11 cellular contexts compared by ENCODE assay signal in the genomic region with DNA sequence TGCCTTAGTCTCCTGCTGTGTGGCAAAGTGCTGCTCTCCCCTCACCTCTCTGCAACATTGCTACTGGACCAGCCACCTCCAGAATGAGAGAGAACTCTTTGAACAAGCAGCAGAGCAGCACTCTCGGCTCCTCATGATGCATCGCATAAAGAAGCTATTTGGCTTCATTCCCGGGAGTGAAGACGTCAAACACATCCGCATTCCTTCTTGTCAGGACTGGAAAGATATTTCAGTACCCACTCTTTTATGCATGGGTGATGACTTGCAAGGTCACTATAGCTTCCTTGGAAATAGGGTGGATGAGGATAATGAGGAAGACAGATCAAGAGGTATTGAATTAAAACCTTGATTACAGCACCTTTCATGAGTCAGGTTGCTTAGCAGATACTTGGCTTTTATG. TPM values are rescaled to one million over a fixed set of nuclear protein-coding genes. Genes with fewer than 3 reads are reported as not detected.
DNase-seq lines count a peak whose midpoint lies in the region; ATAC-seq and TF ChIP-seq lines count a peak whose summit lies in the region.
"Had no signal": no experiment of that assay in that cellular context is flagged by ENCODE, and none has a peak within 500 bp of the region (broad histone marks: within the 10 kb centered on the region; RNA-seq: fewer than 3 reads in every experiment).

No MANE protein-coding gene starts in this region.

- peaks cover 9% of the 10 kb centered on the region for H3K4me1 ChIP-seq in IMR-90 (ENCODE audit: control insufficient read depth, insufficient read depth, low read length)

- POLR2A ChIA-PET in IMR-90 (lab: Charles Lee; ENCODE audit: unreplicated experiment), result interaction anchor here (1.0 kb wide), 1 partner anchor 14 kb away, joined by 4 read pairs; the partner anchor contains the start of gene RWDD1

- no peaks in the 10 kb centered on the region for H3K36me3 ChIP-seq in IMR-90 (ENCODE audit: control insufficient read depth, insufficient read depth, low read length)

- intact Hi-C loops in IMR-90 (cut with micrococcal nuclease), result no loop called here

- no peak for TF ChIP-seq POLR2A in IMR-90 (IDR thresholded peaks at IDR 0.05; ENCODE audit: low read depth, low read length)

- no peaks in the 10 kb centered on the region for H4K20me1 ChIP-seq in IMR-90 (ENCODE audit: insufficient read depth, low read length)

- H2AFZ ChIP-seq in IMR-90 (replicated peaks; ENCODE audit: low read length, poor library complexity), result peak overlapping the region; percentile 26

- peak overlapping the region; percentile 85 for H3K4ac ChIP-seq in IMR-90 (ENCODE audit: low read depth, low read length)

- DNase-seq in AG08396 (ENCODE audit: low spot score) (peak; percentile 74), IMR-90 (peak; percentile 98), astrocyte of the spinal cord (ENCODE audit: low read depth, low spot score) (peak; percentile 94), left kidney (ENCODE audit: low read depth, low spot score) (peak; percentile 56), NCI-H1694 (lab: John Stamatoyannopoulos, UW) (no peak), germinal center (ENCODE audit: low spot score) (no peak)
- DNase-seq in stimulated activated CD4-positive, alpha-beta T cell treated with anti-CD3 and anti-CD28 coated beads, Interleukin-1b, Interleukin-23, amount 100 ng/mL, for 48 hours, result no peak
- DNase-seq: KG1 had no signal

- H4K5ac ChIP-seq in IMR-90 (ENCODE audit: low read depth, low read length), result no peak overlapping the region

- BruUV-seq in IMR-90 (replicated peaks; lab: Mats Ljungman, UMichigan), result no TSS peak

- H3K9ac ChIP-seq in IMR-90 (ENCODE audit: low read depth, low read length), result no peak overlapping the region

- H3K27me3 ChIP-seq in IMR-90 (ENCODE audit: control insufficient read depth, insufficient read depth, low read length), result no peaks in the 10 kb centered on the region

- no peak overlapping the region for H3K23ac ChIP-seq in IMR-90 (ENCODE audit: low read depth, low read length)

- H2BK15ac ChIP-seq in IMR-90 (ENCODE audit: low read depth, low read length), result peak overlapping the region; percentile 16; the same call in 1 of the 3 replicates

- H3K27ac ChIP-seq in IMR-90 (ENCODE audit: insufficient read depth, low read length), result peak overlapping the region; percentile 15; the same call in 1 of the 2 replicates

- no peaks in the 10 kb centered on the region for H3K9me3 ChIP-seq in IMR-90 (ENCODE audit: control insufficient read depth, insufficient read depth, low read length)

- in situ Hi-C loops in IMR-90 (cut with MboI; ENCODE audit: low sequenced_read_pairs), result no loop called here
- in situ Hi-C loops in astrocyte of the spinal cord (cut with HindIII; ENCODE audit: low sequenced_read_pairs), result no loop called here

- peak overlapping the region; percentile 53; the same call in 1 of the 2 replicates for H2AK5ac ChIP-seq in IMR-90 (ENCODE audit: low read depth, low read length)

- no peak for TF ChIP-seq CTCF in IMR-90 (conservative IDR thresholded peaks at IDR 0.05; ENCODE audit: low read depth, low read length)
- no peak for TF ChIP-seq CTCF in astrocyte of the spinal cord (IDR thresholded peaks at IDR 0.05; ENCODE audit: low read depth, low read length)

- H3K9me1 ChIP-seq in IMR-90 (ENCODE audit: insufficient read depth, low read length), result no peaks in the 10 kb centered on the region

- ATAC-seq in IMR-90 (ENCODE audit: low read depth) (peak; percentile 76), HG02763 (IDR thresholded peaks at IDR 0.05; ENCODE audit: unreplicated experiment) (no peak)
- ATAC-seq: natural killer cell treated with Interleukin-12 subunit alpha and Interleukin-12 subunit beta and Interleukin-15 and Interleukin-18, amount 100 ng/mL, for 72 hours; stimulated activated effector memory CD8-positive, alpha-beta T cell treated with anti-CD3 and anti-CD28 coated beads, Interleukin-12 subunit alpha, Interleukin-12 subunit beta, amount 100 ng/mL, for 72 hours had no signal

- no peaks in the 10 kb centered on the region for H3K79me1 ChIP-seq in IMR-90 (ENCODE audit: low read depth in 1 of 2, low read length in 2 of 2)

- H4K8ac ChIP-seq in IMR-90 (ENCODE audit: low read depth in 2 of 2, low read length in 2 of 2), result peak overlapping the region in 1 of 2 experiments; percentile 83; a peak in 2 of 4 replicates

- CTCF ChIA-PET in IMR-90 (lab: Yijun Ruan, JAX), result interaction anchor here (0.5 to 4.3 kb wide), 7 partner anchors 23 to 446 kb away, joined by 3 to 20 read pairs (median 3); partner anchors contain the start of gene CALHM5

- WGBS in IMR-90 (ENCODE audit: extremely low coverage in 2 of 2, insufficient read length in 1 of 2), 2 experiments, result no CpG with 5 or more reads among the region's 5 CpGs

- no peak for TF ChIP-seq RAD21 in IMR-90 (IDR thresholded peaks at IDR 0.05; ENCODE audit: low read length)

- 0 out of 2 replicates have a peak overlapping the region, but pooled peaks have one; percentile 3 for H3K4me2 ChIP-seq in IMR-90 (ENCODE audit: low read depth, low read length)

- peak overlapping the region; percentile 76 for H3K14ac ChIP-seq in IMR-90 (replicated peaks; ENCODE audit: low read depth, low read length)

- H3K4me3 ChIP-seq in IMR-90 (ENCODE audit: insufficient read depth, low read depth, low read length) (no peak overlapping the region), astrocyte of the spinal cord (ENCODE audit: low read depth, low read length) (no peak overlapping the region)

- H3K18ac ChIP-seq in IMR-90 (ENCODE audit: low read depth, low read length), result no peak overlapping the region

- peak overlapping the region; percentile 93 for H2BK20ac ChIP-seq in IMR-90 (ENCODE audit: low read depth, low read length)

- H2BK120ac ChIP-seq in IMR-90 (ENCODE audit: low read depth, low read length), result peak overlapping the region; percentile 98

- H3K56ac ChIP-seq in IMR-90 (ENCODE audit: extremely low read depth, insufficient read depth, low read length), result no peak overlapping the region; the same call in 1 of the 2 replicates

- H2BK5ac ChIP-seq in IMR-90 (ENCODE audit: low read depth, low read length, poor library complexity, severe bottlenecking), result peak overlapping the region; percentile 99

- no peak overlapping the region for H2AK9ac ChIP-seq in IMR-90 (replicated peaks; ENCODE audit: low read depth, low read length, poor library complexity)

- dilution Hi-C loops in IMR-90 (cut with HindIII; ENCODE audit: low sequenced_read_pairs, unreplicated experiment), result no loop called here

- 0 out of 2 replicates have a peak overlapping the region, but pooled peaks have one; percentile 42 for H4K91ac ChIP-seq in IMR-90 (ENCODE audit: insufficient read depth, low read depth, low read length)

TF ChIP-seq in IMR-90, 13 proteins besides CTCF, POLR2A, EP300 and RAD21 (continues in another document):
- no peak for TF ChIP-seq SMC3 (IDR thresholded peaks at IDR 0.05; ENCODE audit: low read depth, low read length)
- no peak for TF ChIP-seq MAZ (IDR thresholded peaks at IDR 0.05; ENCODE audit: borderline replicate concordance, low read depth, low read length)
- no peak for TF ChIP-seq USF2 (IDR thresholded peaks at IDR 0.05; ENCODE audit: low read depth, low read length)
- 0 out of 2 replicates have a peak, but pooled peaks have one; percentile 41 for TF ChIP-seq CHD1 (IDR thresholded peaks at IDR 0.05; ENCODE audit: low read depth, low read length)
- no peak for TF ChIP-seq RCOR1 (IDR thresholded peaks at IDR 0.05; ENCODE audit: insufficient replicate concordance, low read length)
- TF ChIP-seq FOS (IDR thresholded peaks at IDR 0.05; ENCODE audit: low read depth, low read length), result no peak
- no peak for TF ChIP-seq RFX5 (IDR thresholded peaks at IDR 0.05; ENCODE audit: low read depth, low read length)
- TF ChIP-seq MAFK (IDR thresholded peaks at IDR 0.05; ENCODE audit: low read depth, low read length), result no peak
- TF ChIP-seq MXI1 (IDR thresholded peaks at IDR 0.05; ENCODE audit: borderline replicate concordance, low read depth, low read length), result no peak
- no peak for TF ChIP-seq BHLHE40 (IDR thresholded peaks at IDR 0.05; ENCODE audit: low read depth, low read length)
- peak; percentile 5; the same call in 1 of the 2 replicates for TF ChIP-seq CEBPB (IDR thresholded peaks at IDR 0.05; ENCODE audit: low read depth, low read length)

RNA-seq across cellular contexts. Expression of gene CALHM4, which starts 4.3 kb away (rescaled TPM):
- total RNA-seq in IMR-90 (2012; rRNA removed), result not detected in 2 replicates
- 0.07 and 0.11 TPM in 2 replicates for polyA plus RNA-seq in IMR-90 (2012; rRNA removed)
- polyA plus RNA-seq in IMR-90 (2012; cell fraction: cytosol; rRNA removed), result not detected in 2 replicates
- polyA plus RNA-seq in IMR-90 (2012; cell fraction: nucleus; rRNA removed; ENCODE audit: low replicate concordance), result 0.04 and 0.16 TPM in 2 replicates
- total RNA-seq: natural killer cell treated with Interleukin-12 subunit alpha and Interleukin-12 subunit beta and Interleukin-15 and Interleukin-18, amount 100 ng/mL, for 72 hours had no signal

RNA-seq across cellular contexts. Expression of gene TRAPPC3L, which starts 12.4 kb away (rescaled TPM):
- under 0.01 TPM in 1 of 2 replicates, not detected in the other for total RNA-seq in IMR-90 (2012; rRNA removed)
- polyA plus RNA-seq in IMR-90 (2012; rRNA removed), result 0.03 TPM in 1 of 2 replicates, not detected in the other
- not detected in 2 replicates for polyA plus RNA-seq in IMR-90 (2012; cell fraction: cytosol; rRNA removed)
- polyA plus RNA-seq in IMR-90 (2012; cell fraction: nucleus; rRNA removed; ENCODE audit: low replicate concordance), result not detected in 2 replicates
- total RNA-seq: natural killer cell treated with Interleukin-12 subunit alpha and Interleukin-12 subunit beta and Interleukin-15 and Interleukin-18, amount 100 ng/mL, for 72 hours had no signal

RNA-seq across cellular contexts. Expression of gene RWDD1, which starts 13.4 kb away (rescaled TPM):
- total RNA-seq in IMR-90 (2012; rRNA removed), result 35.8 and 92.8 TPM in 2 replicates
- 22.8 and 23.6 TPM in 2 replicates for polyA plus RNA-seq in IMR-90 (2012; rRNA removed)
- 12.9 and 19.1 TPM in 2 replicates for polyA plus RNA-seq in IMR-90 (2012; cell fraction: cytosol; rRNA removed)
- polyA plus RNA-seq in IMR-90 (2012; cell fraction: nucleus; rRNA removed; ENCODE audit: low replicate concordance), result 4.5 and 6.9 TPM in 2 replicates

RNA-seq across cellular contexts. Expression of gene CALHM5, which starts 46.4 kb away (rescaled TPM):
- total RNA-seq in IMR-90 (2012; rRNA removed), result 10.6 and 10.8 TPM in 2 replicates
- 2.8 and 3.3 TPM in 2 replicates for polyA plus RNA-seq in IMR-90 (2012; rRNA removed)
- 1.1 and 2.0 TPM in 2 replicates for polyA plus RNA-seq in IMR-90 (2012; cell fraction: cytosol; rRNA removed)
- polyA plus RNA-seq in IMR-90 (2012; cell fraction: nucleus; rRNA removed; ENCODE audit: low replicate concordance), result 0.29 and 1.6 TPM in 2 replicates
- total RNA-seq: natural killer cell treated with Interleukin-12 subunit alpha and Interleukin-12 subunit beta and Interleukin-15 and Interleukin-18, amount 100 ng/mL, for 72 hours had no signal

RNA-seq across cellular contexts. Expression of gene RSPH4A, which starts 58.4 kb away (rescaled TPM):
- under 0.01 and 0.28 TPM in 2 replicates for total RNA-seq in IMR-90 (2012; rRNA removed)
- polyA plus RNA-seq in IMR-90 (2012; rRNA removed), result 0.10 and 0.19 TPM in 2 replicates
- 0.01 and 0.09 TPM in 2 replicates for polyA plus RNA-seq in IMR-90 (2012; cell fraction: cytosol; rRNA removed)
- 0.33 and 1.2 TPM in 2 replicates for polyA plus RNA-seq in IMR-90 (2012; cell fraction: nucleus; rRNA removed; ENCODE audit: low replicate concordance)

Comparison
In these comparisons a context has a peak if more than half of its experiments do, and no peak if none do; other contexts are left out.
1. DNase-seq: peak in AG08396 (single experiment), IMR-90 (single experiment), astrocyte of the spinal cord (single experiment) and left kidney (single experiment); none in stimulated activated CD4-positive, alpha-beta T cell treated with anti-CD3 and anti-CD28 coated beads, Interleukin-1b, Interleukin-23, amount 100 ng/mL, for 48 hours (single experiment), NCI-H1694 (single experiment) and germinal center (single experiment).